Comparison of ENCODE assay signal across 1 cellular context in genomic region chr17:44088254-44088653, GRCh38.
TF ChIP-seq lines count a peak whose summit lies in the region.

No MANE protein-coding gene starts in this region.

TF ChIP-seq in HepG2, 621 proteins besides CTCF, POLR2A, EP300 and RAD21:
- no peak for TF ChIP-seq FOXP4 (CRISPR knock-in tag; IDR thresholded peaks at IDR 0.05)
- TF ChIP-seq STAT5B (CRISPR knock-in tag; IDR thresholded peaks at IDR 0.05), result no peak
- no peak for TF ChIP-seq MBNL3 (CRISPR knock-in tag; conservative IDR thresholded peaks at IDR 0.05)
- TF ChIP-seq HDAC2 (CRISPR knock-in tag; IDR thresholded peaks at IDR 0.05), result no peak
- TF ChIP-seq HNRNPLL (IDR thresholded peaks at IDR 0.05; ENCODE audit: low read depth, low read length, poor library complexity, severe bottlenecking), result peak; percentile 31
- TF ChIP-seq ESRRA (CRISPR knock-in tag; IDR thresholded peaks at IDR 0.05; ENCODE audit: low read depth), result no peak
- peak; percentile 76 for TF ChIP-seq AGO2 (optimal IDR thresholded peaks at IDR 0.05; ENCODE audit: low read depth, low read length)
- TF ChIP-seq ZNF446 (CRISPR knock-in tag; IDR thresholded peaks at IDR 0.05), result no peak
- TF ChIP-seq BCL3 (CRISPR knock-in tag; IDR thresholded peaks at IDR 0.05), result no peak
- TF ChIP-seq ZNF414 (CRISPR knock-in tag; IDR thresholded peaks at IDR 0.05), result no peak
- TF ChIP-seq PREB (CRISPR knock-in tag; IDR thresholded peaks at IDR 0.05), result no peak
- TF ChIP-seq HES4 (CRISPR knock-in tag; IDR thresholded peaks at IDR 0.05; ENCODE audit: borderline replicate concordance), result 0 out of 2 replicates have a peak, but pooled peaks have one; percentile 43
